Comparison of ENCODE assay signal across 1 cellular context in the genomic region with DNA sequence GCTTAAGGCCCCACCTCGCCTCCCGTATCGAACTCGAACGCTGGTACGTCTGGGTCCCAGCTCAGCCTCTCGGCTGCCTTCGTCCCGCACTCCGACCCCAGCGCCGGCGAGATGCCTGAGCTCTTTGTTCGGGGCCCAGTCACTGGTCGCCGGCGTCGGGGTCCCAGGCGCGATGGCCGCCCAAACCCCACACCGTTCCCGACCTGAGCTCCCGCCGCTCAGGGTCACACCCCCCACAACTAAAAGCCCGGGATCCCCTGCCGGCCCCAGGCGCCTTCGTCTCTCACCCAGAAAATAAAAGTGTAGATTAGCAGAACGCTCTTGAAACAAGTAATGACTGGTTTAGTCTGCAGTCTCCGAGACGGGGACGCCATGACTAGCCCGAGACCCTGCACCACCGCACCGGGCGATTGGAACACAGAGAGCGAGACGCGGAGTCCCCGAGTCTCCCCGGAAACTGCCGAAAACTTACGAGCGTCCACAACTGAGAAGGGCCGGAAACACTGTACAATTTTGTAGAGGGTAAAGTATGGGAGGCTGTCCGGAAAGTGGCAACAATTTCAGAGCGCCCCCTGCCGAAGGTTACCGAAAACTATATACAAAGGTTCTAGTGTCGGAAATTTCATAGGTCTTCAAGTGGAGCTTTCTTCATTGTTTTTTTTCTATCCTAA.
TF ChIP-seq lines count a peak whose summit lies in the region.

A gene with protein sequence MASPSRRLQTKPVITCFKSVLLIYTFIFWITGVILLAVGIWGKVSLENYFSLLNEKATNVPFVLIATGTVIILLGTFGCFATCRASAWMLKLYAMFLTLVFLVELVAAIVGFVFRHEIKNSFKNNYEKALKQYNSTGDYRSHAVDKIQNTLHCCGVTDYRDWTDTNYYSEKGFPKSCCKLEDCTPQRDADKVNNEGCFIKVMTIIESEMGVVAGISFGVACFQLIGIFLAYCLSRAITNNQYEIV (minus strand): TSS at position 486 of the 671 bp plus-strand sequence. CDS start 112 bp downstream, at position 374.

TF ChIP-seq in HepG2, 621 proteins besides CTCF, POLR2A, EP300 and RAD21 (continued from another document):
- peak; percentile 64 for TF ChIP-seq HNRNPK (IDR thresholded peaks at IDR 0.05; ENCODE audit: low read depth, low read length, poor library complexity, severe bottlenecking)
- TF ChIP-seq, protein P1, sequence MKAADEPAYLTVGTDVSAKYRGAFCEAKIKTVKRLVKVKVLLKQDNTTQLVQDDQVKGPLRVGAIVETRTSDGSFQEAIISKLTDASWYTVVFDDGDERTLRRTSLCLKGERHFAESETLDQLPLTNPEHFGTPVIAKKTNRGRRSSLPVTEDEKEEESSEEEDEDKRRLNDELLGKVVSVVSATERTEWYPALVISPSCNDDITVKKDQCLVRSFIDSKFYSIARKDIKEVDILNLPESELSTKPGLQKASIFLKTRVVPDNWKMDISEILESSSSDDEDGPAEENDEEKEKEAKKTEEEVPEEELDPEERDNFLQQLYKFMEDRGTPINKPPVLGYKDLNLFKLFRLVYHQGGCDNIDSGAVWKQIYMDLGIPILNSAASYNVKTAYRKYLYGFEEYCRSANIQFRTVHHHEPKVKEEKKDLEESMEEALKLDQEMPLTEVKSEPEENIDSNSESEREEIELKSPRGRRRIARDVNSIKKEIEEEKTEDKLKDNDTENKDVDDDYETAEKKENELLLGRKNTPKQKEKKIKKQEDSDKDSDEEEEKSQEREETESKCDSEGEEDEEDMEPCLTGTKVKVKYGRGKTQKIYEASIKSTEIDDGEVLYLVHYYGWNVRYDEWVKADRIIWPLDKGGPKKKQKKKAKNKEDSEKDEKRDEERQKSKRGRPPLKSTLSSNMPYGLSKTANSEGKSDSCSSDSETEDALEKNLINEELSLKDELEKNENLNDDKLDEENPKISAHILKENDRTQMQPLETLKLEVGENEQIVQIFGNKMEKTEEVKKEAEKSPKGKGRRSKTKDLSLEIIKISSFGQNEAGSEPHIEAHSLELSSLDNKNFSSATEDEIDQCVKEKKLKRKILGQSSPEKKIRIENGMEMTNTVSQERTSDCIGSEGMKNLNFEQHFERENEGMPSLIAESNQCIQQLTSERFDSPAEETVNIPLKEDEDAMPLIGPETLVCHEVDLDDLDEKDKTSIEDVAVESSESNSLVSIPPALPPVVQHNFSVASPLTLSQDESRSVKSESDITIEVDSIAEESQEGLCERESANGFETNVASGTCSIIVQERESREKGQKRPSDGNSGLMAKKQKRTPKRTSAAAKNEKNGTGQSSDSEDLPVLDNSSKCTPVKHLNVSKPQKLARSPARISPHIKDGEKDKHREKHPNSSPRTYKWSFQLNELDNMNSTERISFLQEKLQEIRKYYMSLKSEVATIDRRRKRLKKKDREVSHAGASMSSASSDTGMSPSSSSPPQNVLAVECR (CRISPR knock-in tag; IDR thresholded peaks at IDR 0.05; ENCODE audit: borderline replicate concordance): peak; percentile 47; the same call in 1 of the 2 replicates
- no peak for TF ChIP-seq LCORL (IDR thresholded peaks at IDR 0.05)
- 0 out of 2 replicates have a peak, but pooled peaks have one; percentile 41 for TF ChIP-seq LCORL (CRISPR knock-in tag; IDR thresholded peaks at IDR 0.05)
- TF ChIP-seq, protein P2, sequence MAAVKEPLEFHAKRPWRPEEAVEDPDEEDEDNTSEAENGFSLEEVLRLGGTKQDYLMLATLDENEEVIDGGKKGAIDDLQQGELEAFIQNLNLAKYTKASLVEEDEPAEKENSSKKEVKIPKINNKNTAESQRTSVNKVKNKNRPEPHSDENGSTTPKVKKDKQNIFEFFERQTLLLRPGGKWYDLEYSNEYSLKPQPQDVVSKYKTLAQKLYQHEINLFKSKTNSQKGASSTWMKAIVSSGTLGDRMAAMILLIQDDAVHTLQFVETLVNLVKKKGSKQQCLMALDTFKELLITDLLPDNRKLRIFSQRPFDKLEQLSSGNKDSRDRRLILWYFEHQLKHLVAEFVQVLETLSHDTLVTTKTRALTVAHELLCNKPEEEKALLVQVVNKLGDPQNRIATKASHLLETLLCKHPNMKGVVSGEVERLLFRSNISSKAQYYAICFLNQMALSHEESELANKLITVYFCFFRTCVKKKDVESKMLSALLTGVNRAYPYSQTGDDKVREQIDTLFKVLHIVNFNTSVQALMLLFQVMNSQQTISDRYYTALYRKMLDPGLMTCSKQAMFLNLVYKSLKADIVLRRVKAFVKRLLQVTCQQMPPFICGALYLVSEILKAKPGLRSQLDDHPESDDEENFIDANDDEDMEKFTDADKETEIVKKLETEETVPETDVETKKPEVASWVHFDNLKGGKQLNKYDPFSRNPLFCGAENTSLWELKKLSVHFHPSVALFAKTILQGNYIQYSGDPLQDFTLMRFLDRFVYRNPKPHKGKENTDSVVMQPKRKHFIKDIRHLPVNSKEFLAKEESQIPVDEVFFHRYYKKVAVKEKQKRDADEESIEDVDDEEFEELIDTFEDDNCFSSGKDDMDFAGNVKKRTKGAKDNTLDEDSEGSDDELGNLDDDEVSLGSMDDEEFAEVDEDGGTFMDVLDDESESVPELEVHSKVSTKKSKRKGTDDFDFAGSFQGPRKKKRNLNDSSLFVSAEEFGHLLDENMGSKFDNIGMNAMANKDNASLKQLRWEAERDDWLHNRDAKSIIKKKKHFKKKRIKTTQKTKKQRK (IDR thresholded peaks at IDR 0.05; ENCODE audit: low read length): no peak
- TF ChIP-seq POLR2AphosphoS5 (IDR thresholded peaks at IDR 0.05; ENCODE audit: low read depth, low read length): peak; percentile 71
- TF ChIP-seq ZNF777 (CRISPR knock-in tag; IDR thresholded peaks at IDR 0.05): peak; percentile 62
- TF ChIP-seq, protein P3, sequence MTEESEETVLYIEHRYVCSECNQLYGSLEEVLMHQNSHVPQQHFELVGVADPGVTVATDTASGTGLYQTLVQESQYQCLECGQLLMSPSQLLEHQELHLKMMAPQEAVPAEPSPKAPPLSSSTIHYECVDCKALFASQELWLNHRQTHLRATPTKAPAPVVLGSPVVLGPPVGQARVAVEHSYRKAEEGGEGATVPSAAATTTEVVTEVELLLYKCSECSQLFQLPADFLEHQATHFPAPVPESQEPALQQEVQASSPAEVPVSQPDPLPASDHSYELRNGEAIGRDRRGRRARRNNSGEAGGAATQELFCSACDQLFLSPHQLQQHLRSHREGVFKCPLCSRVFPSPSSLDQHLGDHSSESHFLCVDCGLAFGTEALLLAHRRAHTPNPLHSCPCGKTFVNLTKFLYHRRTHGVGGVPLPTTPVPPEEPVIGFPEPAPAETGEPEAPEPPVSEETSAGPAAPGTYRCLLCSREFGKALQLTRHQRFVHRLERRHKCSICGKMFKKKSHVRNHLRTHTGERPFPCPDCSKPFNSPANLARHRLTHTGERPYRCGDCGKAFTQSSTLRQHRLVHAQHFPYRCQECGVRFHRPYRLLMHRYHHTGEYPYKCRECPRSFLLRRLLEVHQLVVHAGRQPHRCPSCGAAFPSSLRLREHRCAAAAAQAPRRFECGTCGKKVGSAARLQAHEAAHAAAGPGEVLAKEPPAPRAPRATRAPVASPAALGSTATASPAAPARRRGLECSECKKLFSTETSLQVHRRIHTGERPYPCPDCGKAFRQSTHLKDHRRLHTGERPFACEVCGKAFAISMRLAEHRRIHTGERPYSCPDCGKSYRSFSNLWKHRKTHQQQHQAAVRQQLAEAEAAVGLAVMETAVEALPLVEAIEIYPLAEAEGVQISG (CRISPR knock-in tag; IDR thresholded peaks at IDR 0.05): peak; percentile 82
- TF ChIP-seq MAFK (conservative IDR thresholded peaks at IDR 0.05 in 1 of 2, IDR thresholded peaks at IDR 0.05 in 1 of 2; ENCODE audit: low read length in 2 of 2): no peak
- 0 out of 2 replicates have a peak, but pooled peaks have one; percentile 12 for TF ChIP-seq ZNF263 (CRISPR knock-in tag; IDR thresholded peaks at IDR 0.05)
- peak; percentile 52; the same call in 1 of the 2 replicates for TF ChIP-seq ETV5 (CRISPR knock-in tag; IDR thresholded peaks at IDR 0.05; ENCODE audit: borderline replicate concordance)
- TF ChIP-seq, protein P4, sequence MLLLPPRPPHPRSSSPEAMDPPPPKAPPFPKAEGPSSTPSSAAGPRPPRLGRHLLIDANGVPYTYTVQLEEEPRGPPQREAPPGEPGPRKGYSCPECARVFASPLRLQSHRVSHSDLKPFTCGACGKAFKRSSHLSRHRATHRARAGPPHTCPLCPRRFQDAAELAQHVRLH (CRISPR knock-in tag; IDR thresholded peaks at IDR 0.05; ENCODE audit: borderline replicate concordance, low read depth): peak; percentile 44; the same call in 1 of the 2 replicates
- no peak for TF ChIP-seq ZKSCAN8 (CRISPR knock-in tag; IDR thresholded peaks at IDR 0.05; ENCODE audit: borderline replicate concordance)
- peak; percentile 72 for TF ChIP-seq POLR2G (IDR thresholded peaks at IDR 0.05; ENCODE audit: low read depth, low read length)
- TF ChIP-seq, protein P5, sequence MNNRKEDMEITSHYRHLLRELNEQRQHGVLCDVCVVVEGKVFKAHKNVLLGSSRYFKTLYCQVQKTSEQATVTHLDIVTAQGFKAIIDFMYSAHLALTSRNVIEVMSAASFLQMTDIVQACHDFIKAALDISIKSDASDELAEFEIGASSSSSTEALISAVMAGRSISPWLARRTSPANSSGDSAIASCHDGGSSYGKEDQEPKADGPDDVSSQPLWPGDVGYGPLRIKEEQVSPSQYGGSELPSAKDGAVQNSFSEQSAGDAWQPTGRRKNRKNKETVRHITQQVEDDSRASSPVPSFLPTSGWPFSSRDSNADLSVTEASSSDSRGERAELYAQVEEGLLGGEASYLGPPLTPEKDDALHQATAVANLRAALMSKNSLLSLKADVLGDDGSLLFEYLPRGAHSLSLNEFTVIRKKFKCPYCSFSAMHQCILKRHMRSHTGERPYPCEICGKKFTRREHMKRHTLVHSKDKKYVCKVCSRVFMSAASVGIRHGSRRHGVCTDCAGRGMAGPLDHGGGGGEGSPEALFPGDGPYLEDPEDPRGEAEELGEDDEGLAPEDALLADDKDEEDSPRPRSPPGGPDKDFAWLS (CRISPR knock-in tag; IDR thresholded peaks at IDR 0.05; ENCODE audit: borderline replicate concordance): no peak
- no peak for TF ChIP-seq ZNF564 (CRISPR knock-in tag; IDR thresholded peaks at IDR 0.05)
- 0 out of 2 replicates have a peak, but pooled peaks have one; percentile 14 for TF ChIP-seq THAP11 (CRISPR knock-in tag; IDR thresholded peaks at IDR 0.05)
- TF ChIP-seq NR2C2 (CRISPR knock-in tag; IDR thresholded peaks at IDR 0.05; ENCODE audit: borderline replicate concordance): peak; percentile 14; the same call in 1 of the 2 replicates
- peak; percentile 49; the same call in 1 of the 2 replicates for TF ChIP-seq ZSCAN31 (CRISPR knock-in tag; IDR thresholded peaks at IDR 0.05; ENCODE audit: low read depth)
- TF ChIP-seq HDAC1 (CRISPR knock-in tag; IDR thresholded peaks at IDR 0.05): peak; percentile 12; the same call in 1 of the 2 replicates
